ENCODE assay signal across 29 cellular contexts in the genomic region with DNA sequence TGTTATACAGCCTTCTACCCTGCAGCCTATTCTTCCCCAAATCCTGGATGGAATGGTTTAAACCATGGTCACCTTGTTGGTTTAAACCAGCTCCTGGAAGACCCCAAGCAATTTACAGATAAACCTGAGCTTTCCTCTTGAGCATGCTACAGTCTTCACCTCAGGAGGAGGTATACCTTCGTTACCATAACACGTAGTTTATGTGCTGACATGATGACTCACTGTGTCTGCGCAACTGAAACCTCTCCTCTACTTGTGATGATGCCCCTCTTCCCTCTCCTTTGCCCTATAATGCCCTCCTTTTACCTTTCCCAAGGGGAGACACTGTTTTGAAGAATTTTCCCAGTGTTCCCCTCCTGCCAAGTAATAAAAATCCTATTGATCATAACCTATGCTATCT.
"Had no signal": no experiment of that assay in that cellular context is flagged by ENCODE, and none has a peak within 500 bp of the region (broad histone marks: within the 10 kb centered on the region; RNA-seq: fewer than 3 reads in every experiment).

No MANE protein-coding gene starts in this region.

- H3K4me1 ChIP-seq: SJCRH30 had no signal

- H3K36me3 ChIP-seq: SJCRH30 had no signal

- H3K36me3 Mint-ChIP-seq: T-cell had no signal

- H2AFZ ChIP-seq: PC-9 had no signal

- H3K4me2 ChIP-seq: PC-9 had no signal

- H3K27me3 Mint-ChIP-seq: T-cell had no signal

- DNase-seq: Karpas-422, MM.1S, MV-4-11, NCI-H1092, NCI-H1105, NCI-H1417 treated with DMSO at 0.1 percent for 48 hours, NCI-H1436 treated with DMSO at 0.1 percent for 48 hours, NCI-H1694 treated with DMSO at 0.1 percent for 48 hours, NCI-H187 treated with DMSO at 0.1 percent for 48 hours, NCI-H2029, NCI-H2081, NCI-H2171, NCI-H446 treated with DMSO at 0.1 percent for 48 hours, NCI-H510A, NCI-H524, NCI-H526, NCI-H748 treated with DMSO at 0.1 percent for 48 hours, NCI-H82, PC-9, SHP77, SIG-M5, SJCRH30, T-cell had no signal

- H3K27ac Mint-ChIP-seq: T-cell had no signal

- H3K4me3 ChIP-seq: PC-9, SJCRH30, SK-N-MC had no signal

- H3K27me3 ChIP-seq: SJCRH30 had no signal

- H3K4me1 Mint-ChIP-seq: T-cell had no signal

- H3K4me3 Mint-ChIP-seq: T-cell had no signal

- FAIRE-seq: RCC 7860 had no signal

- H3K27ac ChIP-seq: PC-9, RWPE1, SJCRH30, SK-N-MC had no signal

- H3K9me3 ChIP-seq: SJCRH30 had no signal

- ATAC-seq: Panc1, Right ventricle myocardium inferior, SK-N-SH treated with all-trans-retinoic acid at 6 μM for 48 hours, T-cell had no signal
